1 cellular context compared by ENCODE assay signal in the genomic region with DNA sequence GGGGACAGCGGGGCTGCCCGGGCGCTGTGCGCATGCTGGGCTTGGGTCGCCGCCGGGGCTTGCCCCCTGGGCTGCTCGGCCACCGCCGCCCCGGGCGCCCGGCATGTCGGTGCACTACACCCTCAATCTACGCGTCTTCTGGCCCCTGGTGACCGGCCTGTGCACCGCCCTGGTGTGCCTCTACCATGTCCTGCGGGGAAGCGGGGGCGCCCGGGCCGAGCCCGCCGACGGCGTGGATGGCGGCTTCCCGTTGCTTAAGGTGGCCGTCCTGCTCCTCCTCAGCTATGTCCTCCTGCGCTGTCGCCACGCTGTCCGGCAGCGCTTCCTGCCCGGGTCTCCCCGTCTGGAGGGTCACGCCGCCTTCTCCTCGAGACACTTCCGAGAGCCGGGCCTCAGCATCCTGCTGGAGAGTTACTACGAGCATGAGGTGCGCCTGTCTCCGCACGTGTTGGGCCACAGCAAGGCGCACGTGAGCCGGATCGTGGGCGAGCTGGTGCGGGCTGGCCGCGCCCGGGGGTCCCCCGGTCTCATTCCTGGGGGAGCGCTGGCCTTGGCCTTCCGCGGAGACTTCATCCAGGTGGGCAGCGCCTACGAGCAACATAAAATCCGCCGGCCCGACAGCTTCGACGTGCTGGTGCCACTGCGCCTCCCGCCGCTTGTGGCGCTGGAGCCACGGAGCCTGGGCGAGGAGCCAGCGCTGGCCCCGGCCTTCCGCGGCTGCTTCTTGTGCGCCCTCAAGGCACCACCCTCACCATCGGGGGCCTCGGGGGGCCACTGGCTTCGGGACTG.
TF ChIP-seq lines count a peak whose summit lies in the region.

No MANE protein-coding gene starts in this region.

TF ChIP-seq in HCT116, 20 proteins besides CTCF, POLR2A, EP300 and RAD21 (continued from another document):
- TF ChIP-seq, protein P1, sequence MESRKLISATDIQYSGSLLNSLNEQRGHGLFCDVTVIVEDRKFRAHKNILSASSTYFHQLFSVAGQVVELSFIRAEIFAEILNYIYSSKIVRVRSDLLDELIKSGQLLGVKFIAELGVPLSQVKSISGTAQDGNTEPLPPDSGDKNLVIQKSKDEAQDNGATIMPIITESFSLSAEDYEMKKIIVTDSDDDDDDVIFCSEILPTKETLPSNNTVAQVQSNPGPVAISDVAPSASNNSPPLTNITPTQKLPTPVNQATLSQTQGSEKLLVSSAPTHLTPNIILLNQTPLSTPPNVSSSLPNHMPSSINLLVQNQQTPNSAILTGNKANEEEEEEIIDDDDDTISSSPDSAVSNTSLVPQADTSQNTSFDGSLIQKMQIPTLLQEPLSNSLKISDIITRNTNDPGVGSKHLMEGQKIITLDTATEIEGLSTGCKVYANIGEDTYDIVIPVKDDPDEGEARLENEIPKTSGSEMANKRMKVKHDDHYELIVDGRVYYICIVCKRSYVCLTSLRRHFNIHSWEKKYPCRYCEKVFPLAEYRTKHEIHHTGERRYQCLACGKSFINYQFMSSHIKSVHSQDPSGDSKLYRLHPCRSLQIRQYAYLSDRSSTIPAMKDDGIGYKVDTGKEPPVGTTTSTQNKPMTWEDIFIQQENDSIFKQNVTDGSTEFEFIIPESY (IDR thresholded peaks at IDR 0.05; ENCODE audit: extremely low read depth, insufficient replicate concordance, low read length) = no peak
- TF ChIP-seq EGR1 (IDR thresholded peaks at IDR 0.05; ENCODE audit: low read depth) = 0 out of 2 replicates have a peak, but pooled peaks have one; percentile 37
- peak; percentile 37; the same call in 1 of the 2 replicates for TF ChIP-seq CBX3 (IDR thresholded peaks at IDR 0.05; ENCODE audit: low read depth)
- TF ChIP-seq POLR2AphosphoS5 (IDR thresholded peaks at IDR 0.05; ENCODE audit: low read depth, low read length) = peak; percentile 22; the same call in 1 of the 2 replicates
- no peak for TF ChIP-seq ELF1 (IDR thresholded peaks at IDR 0.05; ENCODE audit: borderline replicate concordance, low read depth)
- TF ChIP-seq, protein P2, sequence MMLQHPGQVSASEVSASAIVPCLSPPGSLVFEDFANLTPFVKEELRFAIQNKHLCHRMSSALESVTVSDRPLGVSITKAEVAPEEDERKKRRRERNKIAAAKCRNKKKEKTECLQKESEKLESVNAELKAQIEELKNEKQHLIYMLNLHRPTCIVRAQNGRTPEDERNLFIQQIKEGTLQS (IDR thresholded peaks at IDR 0.05) = no peak
- no peak for TF ChIP-seq CEBPB (IDR thresholded peaks at IDR 0.05; ENCODE audit: low read depth)
- no peak for TF ChIP-seq TCF7L2 (IDR thresholded peaks at IDR 0.05; ENCODE audit: borderline replicate concordance, extremely low read depth, insufficient read depth, insufficient read length)
- no peak for TF ChIP-seq SRF (IDR thresholded peaks at IDR 0.05; ENCODE audit: low read depth)
- peak; percentile 95 for TF ChIP-seq ZFX (IDR thresholded peaks at IDR 0.05)
- no peak for TF ChIP-seq YY1 (IDR thresholded peaks at IDR 0.05; ENCODE audit: extremely low read depth, insufficient replicate concordance, low read depth, low read length)
